ENCODE assay signal across 10 cellular contexts in the genomic region with DNA sequence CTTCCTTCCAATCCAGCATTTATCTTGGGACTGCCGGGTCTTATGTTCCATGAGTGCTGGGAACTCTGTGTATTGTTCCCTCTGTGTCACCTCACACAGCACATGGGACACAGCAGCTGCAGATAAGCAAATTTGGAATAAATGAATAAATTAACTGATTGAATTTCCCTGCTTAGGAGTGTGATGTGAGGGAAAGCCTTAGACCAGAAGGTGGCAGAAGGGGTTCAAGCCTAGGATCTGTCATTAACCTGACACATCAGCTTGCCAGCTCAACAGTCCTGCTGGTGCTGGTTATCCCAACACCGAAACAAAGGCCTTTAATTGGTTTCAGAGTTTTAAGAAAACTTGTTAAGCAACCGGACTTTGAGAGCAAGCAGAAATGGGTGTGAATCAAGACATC.
DNase-seq lines count a peak whose midpoint lies in the region; FAIRE-seq and TF ChIP-seq lines count a peak whose summit lies in the region.
"Had no signal": no experiment of that assay in that cellular context is flagged by ENCODE, and none has a peak within 500 bp of the region (broad histone marks: within the 10 kb centered on the region; RNA-seq: fewer than 3 reads in every experiment).

No MANE protein-coding gene starts in this region.

- no peaks in the 10 kb centered on the region for H3K36me3 Mint-ChIP-seq in nephron progenitor cell (ENCODE audit: low read depth)

- TF ChIP-seq CTCF in GM12874 (IDR thresholded peaks at IDR 0.05; ENCODE audit: insufficient read depth, low read depth, low read length), result 0 out of 2 replicates have a peak, but pooled peaks have one; percentile 5
- peak; percentile 49 for TF ChIP-seq CTCF in epithelial cell of esophagus (IDR thresholded peaks at IDR 0.05; ENCODE audit: insufficient read depth, low read depth, low read length, missing control alignments)
- TF ChIP-seq CTCF in nephron progenitor cell (IDR thresholded peaks at IDR 0.05), result peak; percentile 13

- H3K4me3 Mint-ChIP-seq in nephron progenitor cell, result no peak overlapping the region
- H3K4me3 Mint-ChIP-seq: T-helper 2 cell treated with Interferon-gamma antibody and Interleukin-4, amounts not matched to agents 5 μg/mL and 100 μg/mL, for 36 hours had no signal

- H3K9me3 Mint-ChIP-seq in nephron progenitor cell, result no peaks in the 10 kb centered on the region
- H3K9me3 Mint-ChIP-seq: T-helper 2 cell treated with Interferon-gamma antibody and Interleukin-4, amounts not matched to agents 5 μg/mL and 100 μg/mL, for 36 hours had no signal

- peak; percentile 26 for DNase-seq in NCI-H526 treated with DMSO at 0.1 percent for 48 hours (lab: John Stamatoyannopoulos, UW)
- DNase-seq in epithelial cell of esophagus (ENCODE audit: low read depth), result peak; percentile 41
- no peak for DNase-seq in nephron progenitor cell
- DNase-seq in H4 (ENCODE audit: low spot score), result no peak
- DNase-seq in NK-92 (lab: John Stamatoyannopoulos, UW; ENCODE audit: unreplicated experiment), result no peak
- no peak for DNase-seq in frontal cortex (ENCODE audit: low spot score in 2 of 2)
- no peak for DNase-seq in NCI-H510A treated with DMSO at 0.1 percent for 48 hours (lab: John Stamatoyannopoulos, UW)
- DNase-seq: mammary epithelial cell had no signal

- H3K27ac Mint-ChIP-seq in nephron progenitor cell, result no peak overlapping the region
- H3K27ac Mint-ChIP-seq: T-helper 2 cell treated with Interferon-gamma antibody and Interleukin-4, amounts not matched to agents 5 μg/mL and 100 μg/mL, for 36 hours had no signal

- H3K4me1 Mint-ChIP-seq in nephron progenitor cell, result peaks cover 4% of the 10 kb centered on the region

- H3K27me3 Mint-ChIP-seq in nephron progenitor cell (ENCODE audit: low read depth, poor library complexity), result no peaks in the 10 kb centered on the region

- no peak for FAIRE-seq in frontal cortex (lab: Jason Lieb, UNC)

- H3K4me3 ChIP-seq in epithelial cell of esophagus (ENCODE audit: low read length), result no peak overlapping the region

Comparison
In these comparisons a context has a peak if more than half of its experiments do, and no peak if none do; other contexts are left out.
1. DNase-seq: peak in NCI-H526 treated with DMSO at 0.1 percent for 48 hours (single experiment) and epithelial cell of esophagus (single experiment); none in nephron progenitor cell (single experiment), H4 (single experiment), NK-92 (single experiment), frontal cortex (0 of 2) and NCI-H510A treated with DMSO at 0.1 percent for 48 hours (single experiment).
2. Peak in every context shown above with its lines, with median percentiles within 50 percentile points of each other: CTCF ChIP-seq.